1 cellular context compared by ENCODE assay signal in the genomic region with DNA sequence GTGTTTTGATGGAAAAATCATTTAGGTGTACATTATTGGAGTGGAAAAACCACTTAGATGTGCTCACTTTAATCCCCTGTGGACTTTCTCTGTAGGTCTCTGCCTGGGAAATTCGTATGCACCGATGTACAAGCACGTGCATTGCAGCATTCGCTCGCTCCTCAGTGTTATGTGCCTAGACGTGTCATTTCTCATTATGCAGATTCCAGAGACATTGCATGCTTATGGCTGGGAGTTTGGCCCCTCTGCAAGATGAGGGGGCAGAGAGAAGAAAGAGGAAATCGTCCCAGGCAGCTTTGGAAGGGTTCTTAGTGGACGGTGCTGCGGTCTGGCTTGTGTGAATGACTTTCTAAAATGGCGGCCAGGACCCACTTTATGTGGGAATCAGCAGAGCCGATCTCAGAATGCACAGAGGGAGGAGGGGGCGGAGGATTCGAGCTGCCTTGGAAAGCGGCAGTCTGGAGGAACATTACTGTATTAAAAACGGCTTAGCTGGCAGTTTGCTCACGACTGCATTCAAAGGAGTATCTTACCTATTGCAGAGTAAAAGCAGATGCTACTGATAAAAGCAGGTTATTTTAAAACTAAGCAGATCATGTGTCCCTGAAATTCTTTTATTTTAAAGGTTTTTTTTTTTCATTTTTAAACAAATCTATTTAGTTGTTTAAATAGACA.
TF ChIP-seq lines count a peak whose summit lies in the region.

No MANE protein-coding gene starts in this region.

TF ChIP-seq in HepG2, 621 proteins besides CTCF, POLR2A, EP300 and RAD21 (continued from another document):
- TF ChIP-seq ZNF407 (CRISPR knock-in tag; IDR thresholded peaks at IDR 0.05; ENCODE audit: not compliant biosample characterization) = no peak
- no peak for TF ChIP-seq ZNF782 (CRISPR knock-in tag; IDR thresholded peaks at IDR 0.05; ENCODE audit: borderline replicate concordance)
